13 cellular contexts compared by ENCODE assay signal in the genomic region with DNA sequence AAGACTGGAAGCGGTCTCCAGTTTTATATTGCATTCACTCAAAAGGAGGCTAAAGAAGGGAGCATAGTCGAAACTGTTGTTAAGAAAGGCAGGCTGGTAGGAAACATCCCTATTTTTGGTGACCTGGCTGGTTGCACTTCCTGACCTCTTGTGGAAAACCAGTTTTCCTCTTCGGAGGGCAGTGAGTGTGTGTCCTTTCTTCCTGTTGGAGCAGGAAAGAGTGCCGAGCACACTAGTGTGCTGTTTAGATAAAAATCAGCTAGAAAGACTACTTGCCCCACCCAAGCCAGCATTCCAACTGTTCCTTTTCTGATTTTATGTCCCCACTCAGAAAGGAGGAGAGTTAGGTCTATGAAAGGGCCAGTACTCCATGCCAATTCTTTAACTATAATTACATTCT.
"Had no signal": no experiment of that assay in that cellular context is flagged by ENCODE, and none has a peak within 500 bp of the region (broad histone marks: within the 10 kb centered on the region; RNA-seq: fewer than 3 reads in every experiment).

No MANE protein-coding gene starts in this region.

- H3K27ac Mint-ChIP-seq: activated CD4-positive, alpha-beta T cell treated with anti-CD3 and anti-CD28 coated beads, Interleukin-2, amount 10 ng/mL, durations not matched to agents 7 days and 5 days; activated naive CD8-positive, alpha-beta T cell treated with anti-CD3 and anti-CD28 coated beads for 36 hours; activated T-cell treated with anti-CD3 and anti-CD28 coated beads, Interleukin-2, amount 50 U/mL, for 72 hours; stimulated activated naive CD8-positive, alpha-beta T cell treated with anti-CD3 and anti-CD28 coated beads, Interleukin-15, amount 100 ng/mL, for 72 hours had no signal

- DNase-seq: activated CD4-positive, alpha-beta T cell treated with anti-CD3 and anti-CD28 coated beads, Interleukin-2, amount 10 ng/mL, durations not matched to agents 7 days and 5 days; activated CD4-positive, CD25-positive, alpha-beta regulatory T cell; activated CD8-positive, alpha-beta memory T cell treated with anti-CD3 and anti-CD28 coated beads, Interleukin-2, amount 50 U/mL, for 48 hours; activated gamma-delta T cell treated with Interleukin-2 at 50 U/mL for 16 hours; activated naive CD8-positive, alpha-beta T cell treated with anti-CD3 and anti-CD28 coated beads for 36 hours; activated T-cell treated with anti-CD3 and anti-CD28 coated beads, Interleukin-2, amount 50 U/mL, for 72 hours; effector memory CD4-positive, alpha-beta T cell; erythroblast; left ventricle myocardium superior; mesendoderm; stimulated activated naive CD8-positive, alpha-beta T cell treated with anti-CD3 and anti-CD28 coated beads, Interleukin-15, amount 100 ng/mL, for 72 hours had no signal

- ATAC-seq: activated T-cell treated with anti-CD3 and anti-CD28 coated beads, Interleukin-2, amount 50 U/mL, for 72 hours; left ventricle myocardium superior; sciatic nerve; stimulated activated naive CD8-positive, alpha-beta T cell treated with anti-CD3 and anti-CD28 coated beads, Interleukin-15, amount 100 ng/mL, for 72 hours had no signal

- H3K27me3 Mint-ChIP-seq: brain had no signal

- H3K9me3 Mint-ChIP-seq: activated CD4-positive, alpha-beta T cell treated with anti-CD3 and anti-CD28 coated beads, Interleukin-2, amount 10 ng/mL, durations not matched to agents 7 days and 5 days; activated T-cell treated with anti-CD3 and anti-CD28 coated beads, Interleukin-2, amount 50 U/mL, for 72 hours; brain; stimulated activated naive CD8-positive, alpha-beta T cell treated with anti-CD3 and anti-CD28 coated beads, Interleukin-15, amount 100 ng/mL, for 72 hours had no signal

- H3K36me3 Mint-ChIP-seq: activated naive CD8-positive, alpha-beta T cell treated with anti-CD3 and anti-CD28 coated beads for 36 hours had no signal

- H3K4me3 Mint-ChIP-seq: activated CD4-positive, alpha-beta T cell treated with anti-CD3 and anti-CD28 coated beads, Interleukin-2, amount 10 ng/mL, durations not matched to agents 7 days and 5 days; activated naive CD8-positive, alpha-beta T cell treated with anti-CD3 and anti-CD28 coated beads for 36 hours; activated T-cell treated with anti-CD3 and anti-CD28 coated beads, Interleukin-2, amount 50 U/mL, for 72 hours; brain; stimulated activated naive CD8-positive, alpha-beta T cell treated with anti-CD3 and anti-CD28 coated beads, Interleukin-15, amount 100 ng/mL, for 72 hours had no signal
